12 cellular contexts compared by ENCODE assay signal in the genomic region with DNA sequence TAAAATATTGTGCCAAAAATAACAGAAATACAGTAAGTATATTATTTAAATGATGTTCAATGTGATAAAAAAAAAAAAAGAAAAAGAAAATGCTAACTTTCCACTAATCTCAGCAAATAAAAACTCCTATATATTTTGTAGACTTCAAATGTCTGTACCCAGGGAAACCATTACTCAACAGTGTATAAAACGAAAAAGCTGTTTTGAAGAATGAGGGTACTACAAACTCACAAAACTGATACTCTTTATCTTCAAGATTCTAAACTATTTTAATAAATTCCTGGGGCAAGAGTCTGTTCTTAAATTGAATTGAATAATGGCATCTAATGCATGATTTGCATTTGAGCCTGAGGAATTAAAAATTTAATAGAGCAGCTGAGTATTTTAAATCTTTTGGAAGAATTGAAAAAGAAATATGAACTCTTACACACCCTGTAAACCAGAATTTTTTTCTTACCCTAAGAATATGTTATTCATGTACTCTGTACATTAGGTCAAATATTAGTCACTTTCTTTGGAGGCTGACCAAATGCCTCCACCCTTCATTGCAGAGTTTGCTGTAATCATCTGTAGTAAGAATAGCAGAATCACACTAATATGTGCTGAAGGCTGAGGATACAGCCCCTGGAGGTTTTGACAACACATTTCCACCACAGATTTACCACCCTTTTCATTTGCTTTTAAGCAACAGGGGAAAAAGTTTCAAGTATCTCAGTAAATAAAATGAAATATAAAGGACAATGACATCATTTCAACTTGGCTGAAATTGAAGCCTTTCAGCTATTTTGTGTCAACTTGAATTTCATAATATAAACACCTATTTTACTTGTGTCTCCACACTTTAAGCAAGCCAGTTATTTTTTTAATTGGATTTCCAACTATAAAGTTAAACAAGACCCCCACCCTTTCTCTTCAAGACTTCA.
DNase-seq lines count a peak whose midpoint lies in the region; ATAC-seq and TF ChIP-seq lines count a peak whose summit lies in the region.
"Had no signal": no experiment of that assay in that cellular context is flagged by ENCODE, and none has a peak within 500 bp of the region (broad histone marks: within the 10 kb centered on the region; RNA-seq: fewer than 3 reads in every experiment).

No MANE protein-coding gene starts in this region.

- H2BK5ac ChIP-seq in mesenchymal stem cell (ENCODE audit: low read depth, low read length, poor library complexity, severe bottlenecking) = no peak overlapping the region

- CTCF ChIA-PET in Panc1 (lab: Charles Lee) = no interaction called here
- CTCF ChIA-PET in T-cell (lab: Charles Lee) = no interaction called here

- POLR2A ChIA-PET in Panc1 (lab: Charles Lee) (no interaction called here), T-cell (lab: Charles Lee) (no interaction called here)

- H3K36me3 Mint-ChIP-seq in T-cell (no peaks in the 10 kb centered on the region), nephron progenitor cell (ENCODE audit: low read depth) (no peaks in the 10 kb centered on the region)

- no peak overlapping the region for H3K18ac ChIP-seq in mesenchymal stem cell (ENCODE audit: low read depth in 1 of 2, low read length in 2 of 2)

- no peak overlapping the region for H4K8ac ChIP-seq in mesenchymal stem cell (ENCODE audit: low read length)

- H2AK5ac ChIP-seq in mesenchymal stem cell (ENCODE audit: low read length, severe bottlenecking) = no peak overlapping the region

- no peak for ATAC-seq in Panc1
- ATAC-seq in esophagus mucosa = peak; percentile 85
- ATAC-seq in HG03025 (IDR thresholded peaks at IDR 0.05; ENCODE audit: low FRiP score, unreplicated experiment) = no peak
- no peak for ATAC-seq in T-cell (replicated peaks in 1 of 4)

- no peak overlapping the region for H2AFZ ChIP-seq in mesenchymal stem cell (ENCODE audit: low read depth, low read length)

- H3K4me1 ChIP-seq in Panc1 (ENCODE audit: control insufficient read depth, insufficient read depth, low read length) = no peaks in the 10 kb centered on the region
- H3K4me1 ChIP-seq in mesenchymal stem cell (ENCODE audit: control insufficient read depth, insufficient read depth, low read depth, low read length) = peaks cover 5% of the 10 kb centered on the region

- H3K27me3 Mint-ChIP-seq in T-cell (peaks cover 0 to 4% of the 10 kb centered on the region in 2 donors), nephron progenitor cell (ENCODE audit: low read depth, poor library complexity) (peaks cover under 1% of the 10 kb centered on the region)

- no peak overlapping the region for H3K14ac ChIP-seq in mesenchymal stem cell (ENCODE audit: low read length in 2 of 2)

- H3K4me2 ChIP-seq in mesenchymal stem cell (ENCODE audit: low read length, poor library complexity, severe bottlenecking) = no peak overlapping the region

- H3K9me3 ChIP-seq in Panc1 (ENCODE audit: control insufficient read depth, insufficient read depth, low read depth, low read length) (no peaks in the 10 kb centered on the region), mesenchymal stem cell (ENCODE audit: control insufficient read depth, low read length) (no peaks in the 10 kb centered on the region)

- peak overlapping the region; percentile 79 for H3K9ac ChIP-seq in mesenchymal stem cell (ENCODE audit: low read length)

- no peak overlapping the region for H3K27ac ChIP-seq in Panc1 (ENCODE audit: low read length)
- H3K27ac ChIP-seq in mesenchymal stem cell (ENCODE audit: low read length, poor library complexity, severe bottlenecking) = no peak overlapping the region

- H2BK120ac ChIP-seq in mesenchymal stem cell (ENCODE audit: low read depth, low read length) = no peak overlapping the region

- TF ChIP-seq CTCF in Panc1 (IDR thresholded peaks at IDR 0.05) = no peak
- TF ChIP-seq CTCF in nephron progenitor cell (IDR thresholded peaks at IDR 0.05) = no peak

- no peaks in the 10 kb centered on the region for H3K27me3 ChIP-seq in Panc1 (ENCODE audit: control insufficient read depth, insufficient read depth, low read length)
- no peaks in the 10 kb centered on the region for H3K27me3 ChIP-seq in mesenchymal stem cell (ENCODE audit: control insufficient read depth in 1 of 2, insufficient read depth in 1 of 2, low read length in 2 of 2)

- no peak overlapping the region for H2BK12ac ChIP-seq in mesenchymal stem cell (ENCODE audit: low read length in 2 of 2)

- no peaks in the 10 kb centered on the region for H3K36me3 ChIP-seq in Panc1 (ENCODE audit: control insufficient read depth, insufficient read depth, low read length)
- H3K36me3 ChIP-seq in mesenchymal stem cell (ENCODE audit: control insufficient read depth in 1 of 2, insufficient read depth in 2 of 2, low read depth in 1 of 2, low read length in 2 of 2) = peaks cover 3 to 42% of the 10 kb centered on the region in 2 experiments

- H3K27ac Mint-ChIP-seq in T-cell (no peak overlapping the region), nephron progenitor cell (no peak overlapping the region)
- H3K27ac Mint-ChIP-seq: activated T-cell treated with anti-CD3 and anti-CD28 coated beads, Interleukin-2, amount 50 U/mL, for 24 hours; H9 had no signal

- no peak overlapping the region for H3K4ac ChIP-seq in mesenchymal stem cell (ENCODE audit: low read depth in 1 of 2, low read length in 2 of 2)

- no CpG with 5 or more reads among the region's 1 CpG for WGBS in mesenchymal stem cell

- H3K79me1 ChIP-seq in mesenchymal stem cell (replicated peaks; ENCODE audit: low read length, poor library complexity, severe bottlenecking) = peaks cover 10% of the 10 kb centered on the region

- intact Hi-C loops in Panc1 (cut with micrococcal nuclease; ENCODE audit: unreplicated experiment) = no loop called here

- BruUV-seq in Panc1 (replicated peaks; lab: Mats Ljungman, UMichigan) = no TSS peak

- H2BK15ac ChIP-seq in mesenchymal stem cell (ENCODE audit: low read depth, poor library complexity, severe bottlenecking) = no peak overlapping the region

- H3K4me1 Mint-ChIP-seq in T-cell (no peaks in the 10 kb centered on the region), nephron progenitor cell (peaks cover 29% of the 10 kb centered on the region)
- H3K4me1 Mint-ChIP-seq: H9 had no signal

- DNase-seq in EH (ENCODE audit: low read depth) (peak; percentile 92), Panc1 (ENCODE audit: low read depth, low spot score) (peak; percentile 32), mesenchymal stem cell (peak; percentile 92), NCI-H1436 (lab: John Stamatoyannopoulos, UW) (no peak), T-cell (no peak), nephron progenitor cell (no peak)
- DNase-seq: activated T-cell treated with anti-CD3 and anti-CD28 coated beads, Interleukin-2, amount 50 U/mL, for 24 hours; H9; NCI-H510A; T-helper 9 cell had no signal

- no peaks in the 10 kb centered on the region for H3K9me3 Mint-ChIP-seq in T-cell
- H3K9me3 Mint-ChIP-seq in nephron progenitor cell = peaks cover 6% of the 10 kb centered on the region
- H3K9me3 Mint-ChIP-seq: activated T-cell treated with anti-CD3 and anti-CD28 coated beads, Interleukin-2, amount 50 U/mL, for 24 hours; H9 had no signal

- H3K4me3 ChIP-seq in Panc1 (ENCODE audit: low read depth in 2 of 2, low read length in 2 of 2) = no peak overlapping the region
- H3K4me3 ChIP-seq in mesenchymal stem cell (ENCODE audit: insufficient read depth in 1 of 2, low read depth in 1 of 2, low read length in 2 of 2) = peak overlapping the region in 1 of 2 experiments; percentile 20

- H3K23ac ChIP-seq in mesenchymal stem cell (ENCODE audit: low read length in 2 of 2) = no peak overlapping the region

- H4K91ac ChIP-seq in mesenchymal stem cell (ENCODE audit: low read length) = no peak overlapping the region

- in situ Hi-C loops in Panc1 (cut with HindIII; ENCODE audit: low pct_unique_long_range_greater_than_20kb, low sequenced_read_pairs) = no loop called here

- H3K4me3 Mint-ChIP-seq in T-cell = no peak overlapping the region
- H3K4me3 Mint-ChIP-seq in nephron progenitor cell = no peak overlapping the region
- H3K4me3 Mint-ChIP-seq: activated T-cell treated with anti-CD3 and anti-CD28 coated beads, Interleukin-2, amount 50 U/mL, for 24 hours; H9 had no signal

Comparison
In these comparisons a context has a peak if more than half of its experiments do, and no peak if none do; other contexts are left out.
1. DNase-seq: peak in EH (single experiment), Panc1 (single experiment) and mesenchymal stem cell (single experiment); none in NCI-H1436 (single experiment), T-cell (0 of 34) and nephron progenitor cell (single experiment).